15 cellular contexts compared by ENCODE assay signal in the genomic region with DNA sequence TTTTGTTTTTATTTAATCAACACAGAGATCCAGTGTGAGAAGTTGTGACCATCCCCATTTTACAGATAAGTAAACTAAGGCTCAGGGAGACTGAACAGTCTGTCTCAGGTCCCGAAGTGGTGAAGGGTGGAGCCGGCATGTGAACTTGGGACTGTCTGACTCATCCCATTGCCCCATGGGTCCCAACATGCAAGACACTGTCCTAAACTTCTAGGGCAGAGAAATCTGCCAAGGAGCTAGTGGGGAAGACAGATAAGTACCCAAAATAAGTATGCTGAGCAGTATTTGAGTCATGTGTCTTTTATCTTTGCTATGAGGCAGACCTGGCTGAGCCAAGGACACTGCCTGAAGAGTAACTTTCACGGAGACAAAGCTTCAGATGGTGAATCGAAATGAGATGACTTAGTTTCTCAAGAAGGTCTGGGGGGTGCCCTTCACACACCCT.
DNase-seq lines count a peak whose midpoint lies in the region; ATAC-seq, FAIRE-seq and TF ChIP-seq lines count a peak whose summit lies in the region.
"Had no signal": no experiment of that assay in that cellular context is flagged by ENCODE, and none has a peak within 500 bp of the region (broad histone marks: within the 10 kb centered on the region; RNA-seq: fewer than 3 reads in every experiment).

No MANE protein-coding gene starts in this region.

- H3K36me3 ChIP-seq in esophagus squamous epithelium (peaks cover 0 to 39% (median 0%) of the 10 kb centered on the region in 3 donors), pancreas (peaks cover 0 to under 1% (median 0%) of the 10 kb centered on the region in 3 donors), prostate gland (no peaks in the 10 kb centered on the region), tibial nerve (peaks cover 0 to 14% (median 0%) of the 10 kb centered on the region in 3 donors)

- H3K4me3 ChIP-seq in esophagus squamous epithelium (no peak overlapping the region), pancreas (no peak overlapping the region), prostate gland (no peak overlapping the region), tibial nerve (no peak overlapping the region)

- no peak for FAIRE-seq in pancreas (lab: Jason Lieb, UNC)
- FAIRE-seq: GM12891 had no signal

- ATAC-seq in pancreas: peak in 1 of 4 donors; percentile 0
- ATAC-seq in GM21619 (IDR thresholded peaks at IDR 0.05; ENCODE audit: unreplicated experiment): no peak
- no peak for ATAC-seq in HG03175 (IDR thresholded peaks at IDR 0.05; ENCODE audit: unreplicated experiment)
- ATAC-seq: activated T-cell treated with anti-CD3 and anti-CD28 coated beads, Interleukin-2, amount 50 U/mL, for 4 hours; CD8-positive, alpha-beta T cell; natural killer cell; stimulated activated naive B cell treated with anti-CD40 and anti-IgM and Interleukin-4, amounts not matched to agents 10 μg/mL and 1 μg/mL and 100 μg/mL, for 72 hours had no signal

- CTCF ChIA-PET in RWPE1 (lab: Yijun Ruan, JAX): interaction anchor here (0.7 kb wide), 1 partner anchor 16 kb away, joined by 3 read pairs; no protein-coding TSS in a partner anchor

- H3K27me3 ChIP-seq in esophagus squamous epithelium (no peaks in the 10 kb centered on the region), pancreas (no peaks in the 10 kb centered on the region), prostate gland (replicated peaks; ENCODE audit: insufficient read depth) (no peaks in the 10 kb centered on the region), tibial nerve (no peaks in the 10 kb centered on the region)

- WGBS in esophagus squamous epithelium, 2 donors: 28 to 44% methylated on average over 4 of the region's 4 CpGs
- 24 to 30% methylated on average over 4 of the region's 4 CpGs for WGBS in pancreas, 2 donors
- 73% methylated on average over 4 of the region's 4 CpGs for WGBS in prostate gland
- WGBS in tibial nerve, 2 donors: 88 to 91% methylated on average over 4 of the region's 4 CpGs

- TF ChIP-seq CTCF in RWPE1 (conservative IDR thresholded peaks at IDR 0.05; ENCODE audit: low read depth) (no peak), esophagus squamous epithelium (IDR thresholded peaks at IDR 0.05) (no peak), pancreas (IDR thresholded peaks at IDR 0.05) (no peak), prostate gland (IDR thresholded peaks at IDR 0.05) (no peak), tibial nerve (IDR thresholded peaks at IDR 0.05) (no peak)

- no peak for TF ChIP-seq POLR2A in esophagus squamous epithelium (IDR thresholded peaks at IDR 0.05)
- no peak for TF ChIP-seq POLR2A in prostate gland (IDR thresholded peaks at IDR 0.05)
- no peak for TF ChIP-seq POLR2A in tibial nerve (IDR thresholded peaks at IDR 0.05)

- POLR2A ChIA-PET in RWPE1 (lab: Yijun Ruan, JAX; ENCODE audit: low non-redundant PET): no interaction called here

- peaks cover 48 to 92% (median 67%) of the 10 kb centered on the region in 3 donors for H3K4me1 ChIP-seq in esophagus squamous epithelium
- peaks cover 68 to 82% (median 77%) of the 10 kb centered on the region in 3 donors for H3K4me1 ChIP-seq in pancreas
- peaks cover 15% of the 10 kb centered on the region for H3K4me1 ChIP-seq in prostate gland (replicated peaks)
- H3K4me1 ChIP-seq in tibial nerve: peaks cover 0 to 24% (median 11%) of the 10 kb centered on the region in 4 donors

- H3K9me3 ChIP-seq in esophagus squamous epithelium: no peaks in the 10 kb centered on the region
- H3K9me3 ChIP-seq in pancreas: no peaks in the 10 kb centered on the region
- H3K9me3 ChIP-seq in prostate gland: no peaks in the 10 kb centered on the region
- H3K9me3 ChIP-seq in tibial nerve: no peaks in the 10 kb centered on the region

- DNase-seq in EL: peak; percentile 74
- DNase-seq in RWPE1 (ENCODE audit: low spot score): peak; percentile 57
- no peak for DNase-seq in esophagus squamous epithelium (lab: John Stamatoyannopoulos, UW)
- DNase-seq in pancreas: peak in 2 of 6 donors; percentile 12 to 23
- no peak for DNase-seq in prostate gland (ENCODE audit: low spot score)
- DNase-seq in tibial nerve (ENCODE audit: low spot score in 2 of 2): no peak
- DNase-seq: activated T-cell treated with anti-CD3 and anti-CD28 coated beads, Interleukin-2, amount 50 U/mL, for 4 hours; CD8-positive, alpha-beta T cell; cortex of kidney; natural killer cell; NCI-H2081 treated with DMSO at 0.1 percent for 48 hours; stimulated activated naive B cell treated with anti-CD40 and anti-IgM and Interleukin-4, amounts not matched to agents 10 μg/mL and 1 μg/mL and 100 μg/mL, for 72 hours had no signal

- intact Hi-C loops in esophagus squamous epithelium (cut with DNase I) (loop anchor here (10.0 kb wide), 1 partner anchor 57 kb away; no protein-coding TSS in a partner anchor), pancreas (cut with DNase I) (loop anchor here in 1 of 3 donors (10.0 kb wide), 1 partner anchor 47 kb away; no protein-coding TSS in a partner anchor), prostate gland (cut with DNase I) (no loop called here)

- no peak for TF ChIP-seq EP300 in tibial nerve (IDR thresholded peaks at IDR 0.05)

- peak overlapping the region; percentile 78 for H3K27ac ChIP-seq in RWPE1
- peak overlapping the region; percentile 83 to 91 (median 85) for H3K27ac ChIP-seq in esophagus squamous epithelium
- peak overlapping the region; percentile 43 to 90 (median 88) for H3K27ac ChIP-seq in pancreas
- H3K27ac ChIP-seq in prostate gland: no peak overlapping the region
- peak overlapping the region in 1 of 4 donors; percentile 22 for H3K27ac ChIP-seq in tibial nerve

Comparison
In these comparisons a context has a peak if more than half of its experiments do, and no peak if none do; other contexts are left out.
1. DNase-seq: peak in EL (single experiment) and RWPE1 (single experiment); none in esophagus squamous epithelium (single experiment), prostate gland (single experiment) and tibial nerve (0 of 2).
2. H3K27ac ChIP-seq: peak in RWPE1 (single experiment), esophagus squamous epithelium (4 of 4) and pancreas (4 of 4); none in prostate gland (0 of 2).